ENCODE assay signal across 19 cellular contexts in genomic region chr16:86048882-86049585, GRCh38.
DNase-seq lines count a peak whose midpoint lies in the region; ATAC-seq, FAIRE-seq and TF ChIP-seq lines count a peak whose summit lies in the region.
"Had no signal": no experiment of that assay in that cellular context is flagged by ENCODE, and none has a peak within 500 bp of the region (broad histone marks: within the 10 kb centered on the region; RNA-seq: fewer than 3 reads in every experiment).

No MANE protein-coding gene starts in this region.

- no peak for DNase-seq in DND-41
- peak in 2 of 3 donors; percentile 18 to 39 for DNase-seq in Peyer's patch
- DNase-seq in HepG2 (ENCODE audit: low spot score) = no peak
- DNase-seq in hepatocyte (ENCODE audit: low spot score) = no peak
- no peak for DNase-seq in NCI-H526 (lab: John Stamatoyannopoulos, UW)
- no peak for DNase-seq in T-helper 9 cell
- DNase-seq: activated CD4-positive, alpha-beta T cell treated with anti-CD3 and anti-CD28 coated beads for 1 hour; activated naive CD4-positive, alpha-beta T cell treated with Interleukin-2 at 50 U/mL for 16 hours; GOT3; naive thymus-derived CD4-positive, alpha-beta T cell; NCI-H1417 treated with DMSO at 0.1 percent for 48 hours; small intestine; stimulated activated CD4-positive, alpha-beta T cell treated with anti-CD3 and anti-CD28 coated beads, Interleukin-4, amount 100 ng/mL, for 4 hours; T-helper 2 cell had no signal

- TF ChIP-seq CTCF in DND-41 (IDR thresholded peaks at IDR 0.05; ENCODE audit: borderline replicate concordance, extremely low read depth, low read length, poor library complexity, severe bottlenecking) (peak; percentile 29), GM12875 (IDR thresholded peaks at IDR 0.05; ENCODE audit: borderline replicate concordance, insufficient read depth, low read depth, low read length) (peak; percentile 26; the same call in 1 of the 2 replicates), Peyer's patch (IDR thresholded peaks at IDR 0.05) (no peak), HepG2 (CRISPR knock-in tag; IDR thresholded peaks at IDR 0.05) (0 out of 2 replicates have a peak, but pooled peaks have one; percentile 14), hepatocyte (IDR thresholded peaks at IDR 0.05; ENCODE audit: poor library complexity) (no peak)

- no peak overlapping the region for H3K27ac ChIP-seq in DND-41 (ENCODE audit: low read length)
- H3K27ac ChIP-seq in Peyer's patch = no peak overlapping the region
- no peak overlapping the region for H3K27ac ChIP-seq in HepG2 (ENCODE audit: extremely low read length, insufficient read depth, low read length)
- no peak overlapping the region for H3K27ac ChIP-seq in hepatocyte
- H3K27ac ChIP-seq: suprapubic skin had no signal

- H3K36me3 ChIP-seq in DND-41 (ENCODE audit: insufficient read depth, low read length) (no peaks in the 10 kb centered on the region), Peyer's patch (no peaks in the 10 kb centered on the region), HepG2 (replicated peaks in 1 of 2; ENCODE audit: control insufficient read depth in 1 of 2, insufficient read depth in 2 of 2, low read length in 2 of 2) (no peaks in the 10 kb centered on the region), hepatocyte (replicated peaks; ENCODE audit: insufficient read depth, low read depth) (no peaks in the 10 kb centered on the region)
- H3K36me3 ChIP-seq: suprapubic skin had no signal

- no peak overlapping the region for H3K4me3 ChIP-seq in DND-41 (ENCODE audit: low read depth in 1 of 2, low read length in 2 of 2)
- no peak overlapping the region for H3K4me3 ChIP-seq in GM12875 (ENCODE audit: low read depth, low read length)
- no peak overlapping the region for H3K4me3 ChIP-seq in Peyer's patch
- H3K4me3 ChIP-seq in HepG2 (replicated peaks in 1 of 3; ENCODE audit: insufficient read depth in 1 of 3, low read depth in 2 of 3, low read length in 3 of 3) = no peak overlapping the region
- no peak overlapping the region for H3K4me3 ChIP-seq in hepatocyte
- H3K4me3 ChIP-seq: suprapubic skin had no signal

- no peaks in the 10 kb centered on the region for H3K79me2 ChIP-seq in DND-41 (ENCODE audit: insufficient read depth, low read length)
- H3K79me2 ChIP-seq in HepG2 (ENCODE audit: insufficient read depth, low read length) = no peaks in the 10 kb centered on the region
- H3K79me2 ChIP-seq in hepatocyte = no peaks in the 10 kb centered on the region

- WGBS in HepG2 (ENCODE audit: low lambda C conversion rate) = 34% methylated on average over 7 of the region's 11 CpGs
- WGBS in hepatocyte (ENCODE audit: low lambda C conversion rate, missing lambda C conversion rate) = 76% methylated on average over 11 of the region's 11 CpGs

- H4K20me1 ChIP-seq in DND-41 (ENCODE audit: insufficient read depth, low read length) (peaks cover 4% of the 10 kb centered on the region; the same call in 1 of the 2 replicates), HepG2 (ENCODE audit: insufficient read depth, low read length) (no peaks in the 10 kb centered on the region), hepatocyte (ENCODE audit: insufficient read depth, poor library complexity, severe bottlenecking) (no peaks in the 10 kb centered on the region)

- ATAC-seq in DND-41 (ENCODE audit: insufficient read depth, low read depth) (no peak), HepG2 (no peak), HG02763 (IDR thresholded peaks at IDR 0.05; ENCODE audit: unreplicated experiment) (no peak)
- ATAC-seq: naive thymus-derived CD4-positive, alpha-beta T cell had no signal

- no peaks in the 10 kb centered on the region for H3K9me3 ChIP-seq in DND-41 (ENCODE audit: insufficient read depth, low read length, severe bottlenecking)
- no peaks in the 10 kb centered on the region for H3K9me3 ChIP-seq in Peyer's patch
- no peaks in the 10 kb centered on the region for H3K9me3 ChIP-seq in HepG2 (ENCODE audit: low read length)
- H3K9me3 ChIP-seq in hepatocyte (ENCODE audit: low read depth) = no peaks in the 10 kb centered on the region
- H3K9me3 ChIP-seq: Caco-2, suprapubic skin had no signal

- POLR2A ChIA-PET in HepG2 (lab: Yijun Ruan, JAX) = no interaction called here

- H3K4me2 ChIP-seq in DND-41 (ENCODE audit: insufficient read depth, low read length) (no peak overlapping the region), HepG2 (ENCODE audit: low read depth, low read length) (no peak overlapping the region), hepatocyte (no peak overlapping the region)

- TF ChIP-seq RAD21 in HepG2 (CRISPR knock-in tag; IDR thresholded peaks at IDR 0.05) = no peak

- BruUV-seq in HepG2 (replicated peaks; lab: Mats Ljungman, UMichigan) = no TSS peak

- TF ChIP-seq EP300 in HepG2 (IDR thresholded peaks at IDR 0.05; ENCODE audit: low read depth in 2 of 2, low read length in 2 of 2) (no peak), HepG2 (CRISPR knock-in tag; IDR thresholded peaks at IDR 0.05; ENCODE audit: borderline replicate concordance) (no peak)

- TF ChIP-seq POLR2A in Peyer's patch (IDR thresholded peaks at IDR 0.05) (no peak), HepG2 (IDR thresholded peaks at IDR 0.05; ENCODE audit: insufficient read depth in 1 of 2, low read depth in 2 of 2, low read length in 2 of 2) (no peak)

- no peak overlapping the region for H2AFZ ChIP-seq in DND-41 (ENCODE audit: low read depth, low read length)
- no peak overlapping the region for H2AFZ ChIP-seq in HepG2 (ENCODE audit: low read length)
- no peak overlapping the region for H2AFZ ChIP-seq in hepatocyte

- no peak for FAIRE-seq in HepG2 (lab: Jason Lieb, UNC)
- FAIRE-seq: islet of Langerhans, small intestine had no signal

- H3K9ac ChIP-seq in DND-41 (ENCODE audit: low read depth, low read length) (no peak overlapping the region), HepG2 (ENCODE audit: insufficient read depth, low read depth, low read length) (no peak overlapping the region)

- peaks cover 11% of the 10 kb centered on the region for H3K27me3 ChIP-seq in DND-41 (ENCODE audit: insufficient read depth, low read length, poor library complexity)
- no peaks in the 10 kb centered on the region for H3K27me3 ChIP-seq in Peyer's patch
- peaks cover 2 to 29% of the 10 kb centered on the region in 2 experiments; a peak in 4 of 5 replicates for H3K27me3 ChIP-seq in HepG2 (ENCODE audit: control insufficient read depth in 1 of 2, insufficient read depth in 2 of 2, low read length in 2 of 2)
- H3K27me3 ChIP-seq in hepatocyte = peaks cover 17% of the 10 kb centered on the region

- CTCF ChIA-PET in HepG2 (lab: Yijun Ruan, JAX; ENCODE audit: low intra/inter-chr PET ratio, low total read pairs) = no interaction called here

- intact Hi-C loops in HepG2 (cut with micrococcal nuclease; ENCODE audit: unreplicated experiment) = no loop called here

- in situ Hi-C loops in HepG2 (cut with HindIII; ENCODE audit: extremely low pct_ligation_motif_present, low pct_unique_long_range_greater_than_20kb) = loop anchor here (10.0 kb wide), 1 partner anchor 466 kb away; the partner anchor contains the start of gene FOXF1

- H3K4me1 ChIP-seq in DND-41 (ENCODE audit: insufficient read depth, low read length) (no peaks in the 10 kb centered on the region), Peyer's patch (no peaks in the 10 kb centered on the region), HepG2 (ENCODE audit: insufficient read depth, low read length) (no peaks in the 10 kb centered on the region), hepatocyte (ENCODE audit: insufficient read depth) (peaks cover 3% of the 10 kb centered on the region)

- H3K9me2 ChIP-seq in hepatocyte (replicated peaks; ENCODE audit: insufficient read depth) = no peaks in the 10 kb centered on the region

TF ChIP-seq in HepG2, 621 proteins besides CTCF, POLR2A, EP300 and RAD21:
- TF ChIP-seq HINFP (CRISPR knock-in tag; IDR thresholded peaks at IDR 0.05; ENCODE audit: low read depth) (no peak), MED13 (CRISPR knock-in tag; IDR thresholded peaks at IDR 0.05) (no peak), XRCC5 (optimal IDR thresholded peaks at IDR 0.05; ENCODE audit: low read length) (no peak), HOXA5 (CRISPR knock-in tag; IDR thresholded peaks at IDR 0.05) (no peak)

Comparison
In these comparisons a context has a peak if more than half of its experiments do, and no peak if none do; other contexts are left out.
1. DNase-seq: peak in Peyer's patch (2 of 3); none in DND-41 (single experiment), HepG2 (single experiment), hepatocyte (single experiment), NCI-H526 (0 of 2) and T-helper 9 cell (single experiment).
2. CTCF ChIP-seq: peak in DND-41 (single experiment), GM12875 (single experiment) and HepG2 (single experiment); none in Peyer's patch (0 of 6) and hepatocyte (single experiment).